Comparison of ENCODE assay signal across 8 cellular contexts in the genomic region with DNA sequence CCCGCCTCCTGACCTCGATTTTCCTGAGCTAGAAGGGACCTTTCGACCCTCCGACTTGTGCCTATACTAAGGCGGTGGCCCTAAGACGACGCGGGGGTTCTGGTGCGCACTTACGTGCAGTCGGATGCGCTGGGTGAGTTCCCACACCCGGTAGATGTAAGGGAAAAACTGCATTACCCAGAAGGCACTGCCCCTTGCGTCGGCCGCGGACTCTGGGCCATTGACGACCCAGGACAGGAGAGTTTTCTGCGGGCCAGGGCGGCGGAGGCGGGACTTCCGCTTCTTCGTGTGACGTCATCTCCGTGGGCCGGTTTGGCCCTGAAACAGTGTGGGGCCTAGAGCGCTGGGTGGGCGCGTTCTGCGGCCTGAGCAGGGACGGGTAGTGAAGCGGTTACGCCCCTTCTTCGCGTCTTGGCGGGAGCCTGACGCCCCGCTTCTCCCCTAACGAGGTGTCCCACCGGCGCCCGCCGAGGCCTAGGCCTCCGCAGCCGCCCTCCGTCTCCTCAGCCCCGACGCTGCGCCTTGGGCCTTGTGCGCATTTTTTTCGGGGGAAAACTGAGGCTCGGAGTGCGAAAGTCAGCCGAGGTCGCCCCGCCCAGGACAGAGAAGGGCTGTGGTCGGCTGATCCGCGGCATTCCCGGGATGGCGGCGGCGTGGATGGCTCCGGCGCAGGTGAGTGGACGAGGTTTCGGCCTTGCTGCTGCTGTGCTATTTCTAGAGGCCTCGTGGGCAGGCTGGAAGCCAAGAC. TPM values are rescaled to one million over a fixed set of nuclear protein-coding genes. Genes with fewer than 3 reads are reported as not detected.
DNase-seq lines count a peak whose midpoint lies in the region; ATAC-seq and TF ChIP-seq lines count a peak whose summit lies in the region.

A gene (plus strand): TSS at position 321 of the 748 bp plus-strand sequence. CDS start 322 bp downstream, at position 643.

- no peaks in the 10 kb centered on the region for H3K27me3 ChIP-seq in BJ (ENCODE audit: control insufficient read depth, insufficient read depth, low read length)

- intact Hi-C loops in left colon (cut with DNase I, micrococcal nuclease): loop anchor here in 1 of 2 donors (5.0 kb wide), 1 partner anchor 38 kb away; a partner anchor contains a TSS

- CTCF ChIA-PET in BJ (lab: Yijun Ruan, JAX): no interaction called here

- DNase-seq in BJ (ENCODE audit: low read depth) (peak; percentile 79), GM19240 (ENCODE audit: insufficient read length, low spot score) (peak; percentile 79), NCI-H524 (lab: John Stamatoyannopoulos, UW) (peak; percentile 97 to 99), coronary artery (ENCODE audit: low spot score) (peak; percentile 97), left colon (peak; percentile 97 to 98)
- DNase-seq in activated CD4-positive, alpha-beta T cell treated with anti-CD3 and anti-CD28 coated beads for 4 hours: peak; percentile 95 to 96
- DNase-seq in stimulated activated CD4-positive, alpha-beta T cell treated with anti-CD3 and anti-CD28 coated beads, Interleukin-1b, Interleukin-23, amount 100 ng/mL, for 48 hours: peak; percentile 97

- POLR2A ChIA-PET in BJ (lab: Charles Lee): no interaction called here

- H3K27ac ChIP-seq in coronary artery: peak within 1 kb of the TSS; percentile 97 to 99

- H3K4me3 ChIP-seq in BJ (ENCODE audit: low read depth, low read length) (peak within 1 kb of the TSS; percentile 84), coronary artery (peak within 1 kb of the TSS; percentile 91)

- peak; percentile 56 for ATAC-seq in HG03457 (IDR thresholded peaks at IDR 0.05; ENCODE audit: unreplicated experiment)
- peak; percentile 96 for ATAC-seq in left colon

- no peak for TF ChIP-seq CTCF in BJ (IDR thresholded peaks at IDR 0.05; ENCODE audit: insufficient read depth, low read depth, low read length)
- TF ChIP-seq CTCF in coronary artery (IDR thresholded peaks at IDR 0.05): no peak

- peaks cover 11% of the 10 kb centered on the region for H3K36me3 ChIP-seq in BJ (ENCODE audit: control insufficient read depth, insufficient read depth, low read length)

RNA-seq across cellular contexts. Expression of the gene that starts here (rescaled TPM):
- 11.7 and 13.9 TPM in 2 replicates for polyA plus RNA-seq in BJ (2011; rRNA removed)
- 109 and 140 TPM in 2 replicates for polyA minus RNA-seq in BJ (2011; rRNA and poly(A)+ RNA removed)
- 10 to 100 TPM; 33.1 to 41.6 TPM for total RNA-seq in left colon

Comparison
In these comparisons a context has a peak if more than half of its experiments do, and no peak if none do; other contexts are left out.
1. Peak in every context shown above with its lines: DNase-seq, ATAC-seq, H3K4me3 ChIP-seq and H3K27ac ChIP-seq.